Comparison of ENCODE assay signal across 14 cellular contexts in genomic region chr19:51804789-51805188, GRCh38. TPM values are rescaled to one million over a fixed set of nuclear protein-coding genes. Genes with fewer than 3 reads are reported as not detected.
DNase-seq lines count a peak whose midpoint lies in the region; ATAC-seq and TF ChIP-seq lines count a peak whose summit lies in the region.
"Not testable (repeated sequence)": the region's sequence is repeated elsewhere in the genome, so short reads cannot be mapped to it uniquely, and the experiment has no call there.
"Had no signal": no experiment of that assay in that cellular context is flagged by ENCODE, and none has a peak within 500 bp of the region (broad histone marks: within the 10 kb centered on the region; RNA-seq: fewer than 3 reads in every experiment).

No MANE protein-coding gene starts in this region.

- CTCF ChIA-PET in CD8-positive, alpha-beta memory T cell (lab: Charles Lee) = not testable (repeated sequence)

- not testable (repeated sequence) for H3K4me1 ChIP-seq in CD8-positive, alpha-beta memory T cell (ENCODE audit: insufficient read depth, low read length); right cardiac atrium (ENCODE audit: control insufficient read depth, insufficient read depth, low read length)
- H3K4me1 ChIP-seq in lower lobe of right lung = peaks cover 48% of the 10 kb centered on the region
- peaks cover 14 to 50% (median 30%) of the 10 kb centered on the region in 4 donors for H3K4me1 ChIP-seq in upper lobe of left lung

- not testable (repeated sequence) for H3K27ac Mint-ChIP-seq in CD8-positive, alpha-beta memory T cell
- peak overlapping the region; percentile 42; the same call in 1 of the 2 replicates for H3K27ac Mint-ChIP-seq in HFFc6

- 62% methylated on average over 9 of the region's 9 CpGs for WGBS in right cardiac atrium
- WGBS in upper lobe of left lung, 2 donors = 55 to 58% methylated on average over 9 of the region's 9 CpGs

- H3K27me3 ChIP-seq in CD8-positive, alpha-beta memory T cell (ENCODE audit: insufficient read depth, low read length, poor library complexity, severe bottlenecking); right cardiac atrium (ENCODE audit: control insufficient read depth, insufficient read depth); lower lobe of right lung (ENCODE audit: low read depth); upper lobe of left lung: not testable (repeated sequence)

- H3K36me3 ChIP-seq in CD8-positive, alpha-beta memory T cell (ENCODE audit: insufficient read depth, low read length); lower lobe of right lung; upper lobe of left lung: not testable (repeated sequence)

- not testable (repeated sequence) for H3K36me3 Mint-ChIP-seq in CD8-positive, alpha-beta memory T cell; HFFc6 (ENCODE audit: low read depth)

- not testable (repeated sequence) for TF ChIP-seq EP300 in upper lobe of left lung (IDR thresholded peaks at IDR 0.05)

- not testable (repeated sequence) for TF ChIP-seq CTCF in HFFc6 (IDR thresholded peaks at IDR 0.05); NB4 (IDR thresholded peaks at IDR 0.05; ENCODE audit: low read depth, low read length); choroid plexus epithelial cell (conservative IDR thresholded peaks at IDR 0.05; ENCODE audit: low read depth, low read length); lower lobe of right lung (IDR thresholded peaks at IDR 0.05); upper lobe of left lung (IDR thresholded peaks at IDR 0.05)

- intact Hi-C loops in right cardiac atrium (cut with DNase I) = loop anchor here in 1 of 4 donors (10.0 kb wide), 1 partner anchor 120 kb away; no protein-coding TSS in a partner anchor
- intact Hi-C loops in lower lobe of right lung (cut with DNase I) = not testable (repeated sequence)

- not testable (repeated sequence) for H3K9me3 ChIP-seq in CD8-positive, alpha-beta memory T cell (ENCODE audit: low read length); right cardiac atrium (ENCODE audit: control insufficient read depth, low read length); lower lobe of right lung; upper lobe of left lung

- peaks cover 8 to 15% (median 11%) of the 10 kb centered on the region in 5 donors for H3K9me3 Mint-ChIP-seq in CD8-positive, alpha-beta memory T cell
- not testable (repeated sequence) for H3K9me3 Mint-ChIP-seq in HFFc6

- H3K27me3 Mint-ChIP-seq in CD8-positive, alpha-beta memory T cell; HFFc6 (ENCODE audit: insufficient read depth): not testable (repeated sequence)

- POLR2A ChIA-PET in CD8-positive, alpha-beta memory T cell (lab: Charles Lee) = not testable (repeated sequence)

- not testable (repeated sequence) for H3K4me3 ChIP-seq in CD8-positive, alpha-beta memory T cell (ENCODE audit: low read length); choroid plexus epithelial cell (ENCODE audit: low read depth, low read length); right cardiac atrium (ENCODE audit: low read length); lower lobe of right lung; upper lobe of left lung
- peak overlapping the region; percentile 16 for H3K4me3 ChIP-seq in NB4 (ENCODE audit: low read depth, low read length)

- H3K4me3 Mint-ChIP-seq in CD8-positive, alpha-beta memory T cell; HFFc6: not testable (repeated sequence)

- not testable (repeated sequence) for ATAC-seq in right cardiac atrium; lower lobe of right lung; upper lobe of left lung (ENCODE audit: low FRiP score in 2 of 2)

- peak overlapping the region; percentile 31 for H3K27ac ChIP-seq in CD8-positive, alpha-beta memory T cell (ENCODE audit: low read depth, low read length)
- peak overlapping the region; percentile 51 for H3K27ac ChIP-seq in right cardiac atrium (ENCODE audit: low read length)
- peak overlapping the region; percentile 40 for H3K27ac ChIP-seq in lower lobe of right lung
- H3K27ac ChIP-seq in upper lobe of left lung = peak overlapping the region; percentile 8 to 66 (median 49)

- TF ChIP-seq POLR2A in NB4 (IDR thresholded peaks at IDR 0.05; ENCODE audit: extremely low read depth, insufficient read length); upper lobe of left lung (IDR thresholded peaks at IDR 0.05): not testable (repeated sequence)

- not testable (repeated sequence) for DNase-seq in CD8-positive, alpha-beta memory T cell; HFFc6; right cardiac atrium; lower lobe of right lung; upper lobe of left lung
- DNase-seq in NB4 (ENCODE audit: low read depth) (peak; percentile 76), UCSD-AML1 (lab: John Stamatoyannopoulos, UW; ENCODE audit: unreplicated experiment) (peak; percentile 48), choroid plexus epithelial cell (ENCODE audit: low read depth) (peak; percentile 78)

- H3K4me1 Mint-ChIP-seq in CD8-positive, alpha-beta memory T cell = not testable (repeated sequence)
- peaks cover 73% of the 10 kb centered on the region for H3K4me1 Mint-ChIP-seq in HFFc6 (ENCODE audit: low read depth)

RNA-seq across cellular contexts. Expression of gene FPR3, which starts 9.8 kb away (rescaled TPM):
- total RNA-seq in CD8-positive, alpha-beta memory T cell = 1 to 10 TPM; 1.1 to 1.3 TPM
- not detected for polyA plus RNA-seq in CD8-positive, alpha-beta memory T cell
- total RNA-seq in HFFc6 (2021; fragmentation: NEBNext Ultra II Directional; extraction: Animal tissue kit (Norgen Biotek cat#: 25700)) = not detected
- total RNA-seq in right cardiac atrium (10 to 100 TPM in 1 of 4 donors, 1 to 10 TPM in 3; 4.2 to 11.8 (median 7.8) TPM), lower lobe of right lung (62.3 TPM), upper lobe of left lung (10 to 100 TPM in 5 of 6 donors, 1 to 10 TPM in 1; 8.8 to 50.9 (median 20.1) TPM)
- 1.6 TPM for polyA plus RNA-seq in right cardiac atrium
- total RNA-seq: GM12878, H9, HT-29, NCI-H460 had no signal
- polyA plus RNA-seq: A549, BJ, GM12878 had no signal

RNA-seq across cellular contexts. Expression of gene FPR2, which starts 43.8 kb away (rescaled TPM):
- total RNA-seq in CD8-positive, alpha-beta memory T cell = not detected
- not detected for polyA plus RNA-seq in CD8-positive, alpha-beta memory T cell
- total RNA-seq in HFFc6 (2021; fragmentation: NEBNext Ultra II Directional; extraction: Animal tissue kit (Norgen Biotek cat#: 25700)) = not detected
- total RNA-seq in right cardiac atrium (1 to 10 TPM in 2 of 4 donors, under 1 TPM in 2; 0.42 to 1.4 (median 1.0) TPM), lower lobe of right lung (29.4 TPM), upper lobe of left lung (10 to 100 TPM in 3 of 6 donors, 1 to 10 TPM in 3; 4.2 to 52.4 (median 20.5) TPM)
- 0.09 TPM for polyA plus RNA-seq in right cardiac atrium
- total RNA-seq: GM12878, H9, HT-29, NCI-H460 had no signal
- polyA plus RNA-seq: A549, BJ, GM12878 had no signal

RNA-seq across cellular contexts. Expression of gene FPR1, which starts 53.1 kb away (rescaled TPM):
- total RNA-seq in CD8-positive, alpha-beta memory T cell = not detected
- not detected for polyA plus RNA-seq in CD8-positive, alpha-beta memory T cell
- under 1 TPM in 5 of 6 experiments, not detected in 1; 0.26 to 0.53 (median 0.34) TPM for total RNA-seq in HFFc6 (2021; fragmentation: NEBNext Ultra II Directional; extraction: Animal tissue kit (Norgen Biotek cat#: 25700))
- total RNA-seq in right cardiac atrium = 10 to 100 TPM in 1 of 4 donors, 1 to 10 TPM in 3; 3.6 to 15.1 (median 7.0) TPM
- polyA plus RNA-seq in right cardiac atrium = 0.97 TPM
- 105 TPM for total RNA-seq in lower lobe of right lung
- 100 to 1,000 TPM in 1 of 6 donors, 10 to 100 TPM in 5; 17.0 to 105 (median 39.8) TPM for total RNA-seq in upper lobe of left lung
- total RNA-seq: GM12878, H9, HT-29, NCI-H460 had no signal
- polyA plus RNA-seq: A549, BJ, GM12878 had no signal
